In the genomic region with DNA sequence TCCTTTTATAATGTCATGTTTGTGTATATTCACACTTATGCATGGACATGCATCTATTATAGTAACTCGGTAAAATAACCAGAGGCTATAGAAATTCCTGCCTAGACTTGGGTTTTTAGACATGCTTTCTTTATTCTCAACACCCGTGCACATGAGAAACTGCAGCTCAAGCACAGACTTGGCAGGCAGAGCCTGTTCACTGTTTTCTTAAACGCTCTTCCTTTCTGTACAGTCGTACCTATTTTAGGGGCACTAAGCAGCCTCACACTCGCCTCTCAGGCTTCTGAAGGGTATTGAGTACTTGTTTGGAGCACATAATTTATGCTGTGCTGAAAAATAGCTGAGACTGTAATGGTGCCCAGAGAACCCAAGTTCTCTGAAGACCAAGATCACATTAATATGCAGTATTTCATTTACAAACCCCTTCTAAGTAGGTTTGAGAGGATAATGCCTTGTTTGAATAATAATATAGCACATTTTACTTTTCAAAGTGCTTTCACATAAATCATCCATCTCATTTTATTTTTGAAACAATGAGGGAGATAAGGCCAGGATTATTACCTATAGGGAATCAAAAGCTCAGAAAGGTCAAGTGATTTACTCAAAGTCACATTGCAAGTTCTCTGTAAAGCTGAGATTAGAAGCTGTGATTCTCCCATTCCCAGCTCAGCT, we compare ENCODE assay signal across 18 cellular contexts.
"Had no signal": no experiment of that assay in that cellular context is flagged by ENCODE, and none has a peak within 500 bp of the region (broad histone marks: within the 10 kb centered on the region; RNA-seq: fewer than 3 reads in every experiment).

No MANE protein-coding gene starts in this region.

- ATAC-seq: activated CD8-positive, alpha-beta T cell treated with anti-CD3 and anti-CD28 coated beads, Interleukin-2, amount 10 ng/mL, durations not matched to agents 7 days and 5 days; foreskin keratinocyte; left lobe of liver; stimulated activated memory B cell treated with anti-CD40 and anti-IgM and Interleukin-4, amounts not matched to agents 10 μg/mL and 1 μg/mL and 100 μg/mL, for 72 hours had no signal

- H3K27ac ChIP-seq: breast epithelium, epithelial cell of prostate, foreskin keratinocyte, sigmoid colon, stomach, uterus had no signal

- H3K9me3 ChIP-seq: breast epithelium, sigmoid colon, stomach, uterus had no signal

- H3K4me2 ChIP-seq: smooth muscle cell had no signal

- DNase-seq: activated CD4-positive, alpha-beta T cell treated with anti-CD3 and anti-CD28 coated beads for 1 hour; activated CD4-positive, alpha-beta T cell treated with anti-CD3 and anti-CD28 coated beads, Interleukin-2, amount 50 U/mL, for 1 hour; activated CD8-positive, alpha-beta T cell treated with anti-CD3 and anti-CD28 coated beads, Interleukin-2, amount 10 ng/mL, durations not matched to agents 7 days and 5 days; activated gamma-delta T cell treated with Interleukin-2 at 50 U/mL for 16 hours; cortex of kidney; foreskin keratinocyte; kidney; sigmoid colon; stimulated activated CD4-positive, alpha-beta T cell treated with anti-CD3 and anti-CD28 coated beads, Interleukin-15, amount 100 ng/mL, for 24 hours; stomach; T-helper 9 cell; trophoblast cell; uterus had no signal

- H3K4me3 ChIP-seq: breast epithelium, sigmoid colon, smooth muscle cell, stomach, uterus had no signal

- H3K36me3 ChIP-seq: breast epithelium, sigmoid colon, stomach, uterus had no signal

- H3K4me1 ChIP-seq: breast epithelium, foreskin keratinocyte, sigmoid colon, stomach, uterus had no signal

- H3K27me3 ChIP-seq: breast epithelium, foreskin keratinocyte, sigmoid colon, stomach, uterus had no signal
